In genomic region chr9:22308177-22308576, GRCh38 we compare ENCODE assay signal across 21 cellular contexts.
A peak's percentile ranks its signal among the peaks of the same experiment; 100 is the strongest.
DNase-seq lines count a peak whose midpoint lies in the region; ATAC-seq, FAIRE-seq and TF ChIP-seq lines count a peak whose summit lies in the region.
"Had no signal": no experiment of that assay in that cellular context is flagged by ENCODE, and none has a peak within 500 bp of the region (broad histone marks: within the 10 kb centered on the region; RNA-seq: fewer than 3 reads in every experiment).

No MANE protein-coding gene starts in this region.

- in situ Hi-C loops in Caki2 (cut with HindIII; ENCODE audit: low pct_unique_long_range_greater_than_20kb, low sequenced_read_pairs), result no loop called here

- no peak overlapping the region for H3K4me3 Mint-ChIP-seq in activated T-cell treated with anti-CD3 and anti-CD28 coated beads, Interleukin-2, amount 50 U/mL, for 72 hours
- H3K4me3 Mint-ChIP-seq: activated CD8-positive, alpha-beta memory T cell treated with anti-CD3 and anti-CD28 coated beads, Interleukin-2, amount 10 ng/mL, durations not matched to agents 7 days and 5 days; B cell had no signal

- H3K4me1 ChIP-seq in PC-3 (ENCODE audit: insufficient read depth, low read length) (no peaks in the 10 kb centered on the region; the same call in 1 of the 2 replicates), right lobe of liver (peaks cover 0 to 19% (median 7%) of the 10 kb centered on the region in 4 donors)
- H3K4me1 ChIP-seq: gastrocnemius medialis, parathyroid adenoma had no signal

- H2AFZ ChIP-seq in PC-3 (ENCODE audit: low read length), result no peak overlapping the region
- H2AFZ ChIP-seq: parathyroid adenoma had no signal

- H3K4me2 ChIP-seq in PC-3 (ENCODE audit: low read length), result no peak overlapping the region

- no peaks in the 10 kb centered on the region for H3K9me3 ChIP-seq in PC-3 (ENCODE audit: low read length)
- no peaks in the 10 kb centered on the region for H3K9me3 ChIP-seq in right lobe of liver
- H3K9me3 ChIP-seq: gastrocnemius medialis had no signal

- no peak for TF ChIP-seq POLR2A in right lobe of liver (IDR thresholded peaks at IDR 0.05)
- no peak for TF ChIP-seq POLR2A in H54 (IDR thresholded peaks at IDR 0.05; ENCODE audit: low read depth, low read length)

- no peak overlapping the region for H3K9ac ChIP-seq in PC-3 (ENCODE audit: low read length)
- H3K9ac ChIP-seq: parathyroid adenoma had no signal

- no peaks in the 10 kb centered on the region for H4K20me1 ChIP-seq in PC-3 (ENCODE audit: low read length)

- peaks cover 19% of the 10 kb centered on the region for H3K27me3 Mint-ChIP-seq in activated T-cell treated with anti-CD3 and anti-CD28 coated beads, Interleukin-2, amount 50 U/mL, for 72 hours (ENCODE audit: low read depth)

- H3K36me3 ChIP-seq in PC-3 (ENCODE audit: low read depth, low read length), result no peaks in the 10 kb centered on the region
- H3K36me3 ChIP-seq in right lobe of liver, result no peaks in the 10 kb centered on the region
- H3K36me3 ChIP-seq: gastrocnemius medialis had no signal

- POLR2A ChIA-PET in PC-3 (lab: Charles Lee; ENCODE audit: unreplicated experiment), result no interaction called here

- BruUV-seq in PC-3 (replicated peaks; lab: Mats Ljungman, UMichigan), result no TSS peak

- H3K27ac Mint-ChIP-seq in activated T-cell treated with anti-CD3 and anti-CD28 coated beads, Interleukin-2, amount 50 U/mL, for 72 hours, result no peak overlapping the region
- H3K27ac Mint-ChIP-seq: activated CD8-positive, alpha-beta memory T cell treated with anti-CD3 and anti-CD28 coated beads, Interleukin-2, amount 10 ng/mL, durations not matched to agents 7 days and 5 days; B cell had no signal

- TF ChIP-seq RAD21 in Ishikawa (IDR thresholded peaks at IDR 0.05; ENCODE audit: low read depth), result 0 out of 2 replicates have a peak, but pooled peaks have one; percentile 4

- no peaks in the 10 kb centered on the region for H3K79me2 ChIP-seq in PC-3 (ENCODE audit: low read length)
- H3K79me2 ChIP-seq: parathyroid adenoma had no signal

- H3K9me3 Mint-ChIP-seq in activated T-cell treated with anti-CD3 and anti-CD28 coated beads, Interleukin-2, amount 50 U/mL, for 72 hours, result no peaks in the 10 kb centered on the region

- H3K27me3 ChIP-seq in PC-3 (ENCODE audit: low read length) (no peaks in the 10 kb centered on the region), right lobe of liver (no peaks in the 10 kb centered on the region)
- H3K27me3 ChIP-seq: gastrocnemius medialis had no signal

- intact Hi-C loops in PC-3 (cut with micrococcal nuclease) (no loop called here), right lobe of liver (cut with DNase I) (loop anchor here (5.0 to 10.0 kb wide), 2 partner anchors 144 to 147 kb away; no protein-coding TSS in a partner anchor)

- TF ChIP-seq EP300 in Ishikawa (IDR thresholded peaks at IDR 0.05; ENCODE audit: borderline replicate concordance), result no peak

- H3K36me3 Mint-ChIP-seq in activated T-cell treated with anti-CD3 and anti-CD28 coated beads, Interleukin-2, amount 50 U/mL, for 72 hours (ENCODE audit: insufficient read depth in 2 of 2), result no peaks in the 10 kb centered on the region
- H3K36me3 Mint-ChIP-seq: activated CD8-positive, alpha-beta memory T cell treated with anti-CD3 and anti-CD28 coated beads, Interleukin-2, amount 10 ng/mL, durations not matched to agents 7 days and 5 days had no signal

- no peak for FAIRE-seq in H54 (lab: Jason Lieb, UNC)
- FAIRE-seq: bronchial epithelial cell, D721Med had no signal

- CTCF ChIA-PET in PC-3 (lab: Charles Lee), result no interaction called here

- no peaks in the 10 kb centered on the region for H3F3A ChIP-seq in PC-3 (ENCODE audit: low read length, unreplicated experiment)

- H3K4me1 Mint-ChIP-seq in activated T-cell treated with anti-CD3 and anti-CD28 coated beads, Interleukin-2, amount 50 U/mL, for 72 hours (ENCODE audit: low read depth), result no peaks in the 10 kb centered on the region
- H3K4me1 Mint-ChIP-seq: activated CD8-positive, alpha-beta memory T cell treated with anti-CD3 and anti-CD28 coated beads, Interleukin-2, amount 10 ng/mL, durations not matched to agents 7 days and 5 days; B cell had no signal

- ATAC-seq in PC-3, result no peak
- peak; percentile 86 to 93 (median 88) for ATAC-seq in right lobe of liver
- no peak for ATAC-seq in activated T-cell treated with anti-CD3 and anti-CD28 coated beads, Interleukin-2, amount 50 U/mL, for 72 hours (replicated peaks in 1 of 2)
- ATAC-seq: activated CD8-positive, alpha-beta memory T cell treated with anti-CD3 and anti-CD28 coated beads, Interleukin-2, amount 10 ng/mL, durations not matched to agents 7 days and 5 days; gastrocnemius medialis; SK-N-SH treated with all-trans-retinoic acid at 6 μM for 48 hours had no signal

- peak; percentile 34; the same call in 1 of the 2 replicates for TF ChIP-seq CTCF in PC-3 (conservative IDR thresholded peaks at IDR 0.05; ENCODE audit: low read depth, low read length)
- peak in 3 of 4 donors; percentile 40 to 42 (median 42) for TF ChIP-seq CTCF in right lobe of liver (IDR thresholded peaks at IDR 0.05)

- DNase-seq in Caki2 (ENCODE audit: low read depth) (peak; percentile 60), PC-3 (peak; percentile 25), right lobe of liver (peak in 1 of 3 donors; percentile 75), H54 (ENCODE audit: insufficient read length, low spot score) (no peak), mesenteric fat pad (ENCODE audit: low spot score) (no peak)
- no peak for DNase-seq in activated T-cell treated with anti-CD3 and anti-CD28 coated beads, Interleukin-2, amount 50 U/mL, for 72 hours
- DNase-seq: activated CD4-positive, CD25-positive, alpha-beta regulatory T cell treated with anti-CD3 and anti-CD28 coated beads, Interleukin-2, amount 50 U/mL, for 72 hours; activated CD8-positive, alpha-beta memory T cell treated with anti-CD3 and anti-CD28 coated beads, Interleukin-2, amount 10 ng/mL, durations not matched to agents 7 days and 5 days; erythroblast; gastrocnemius medialis; NCI-H187 treated with DMSO at 0.1 percent for 48 hours; RPMI8226; stimulated activated CD8-positive, alpha-beta memory T cell treated with anti-CD3 and anti-CD28 coated beads, Interleukin-4, amount 100 ng/mL, for 48 hours; substantia nigra had no signal

- H3K27ac ChIP-seq in PC-3 (ENCODE audit: low read length) (no peak overlapping the region), right lobe of liver (peak overlapping the region in 1 of 3 donors; percentile 1)
- H3K27ac ChIP-seq: gastrocnemius medialis, parathyroid adenoma had no signal

- no peaks in the 10 kb centered on the region for H3K9me2 ChIP-seq in PC-3 (replicated peaks; ENCODE audit: low read length)

- H3K4me3 ChIP-seq in PC-3 (ENCODE audit: low read length) (no peak overlapping the region), right lobe of liver (no peak overlapping the region)
- H3K4me3 ChIP-seq: gastrocnemius medialis, smooth muscle cell had no signal

TF ChIP-seq in Ishikawa, 13 proteins besides CTCF, POLR2A, EP300 and RAD21:
- TF ChIP-seq YY1 (IDR thresholded peaks at IDR 0.05; ENCODE audit: low read depth) (no peak), EGR1 (IDR thresholded peaks at IDR 0.05) (no peak), CEBPB (IDR thresholded peaks at IDR 0.05) (no peak), CREB1 (IDR thresholded peaks at IDR 0.05; ENCODE audit: low read depth) (no peak), REST (IDR thresholded peaks at IDR 0.05; ENCODE audit: low read depth) (no peak), NFIC (IDR thresholded peaks at IDR 0.05) (no peak), TEAD4 (IDR thresholded peaks at IDR 0.05) (no peak), USF1 (IDR thresholded peaks at IDR 0.05) (no peak), TCF12 (IDR thresholded peaks at IDR 0.05; ENCODE audit: low read depth) (no peak), TAF1 (IDR thresholded peaks at IDR 0.05; ENCODE audit: low read depth) (no peak), MAX (IDR thresholded peaks at IDR 0.05) (no peak), ZBTB7A (IDR thresholded peaks at IDR 0.05; ENCODE audit: low read depth) (no peak), FOXM1 (IDR thresholded peaks at IDR 0.05; ENCODE audit: borderline replicate concordance, low read depth) (no peak)

Comparison
In these comparisons a context has a peak if more than half of its experiments do, and no peak if none do; other contexts are left out.
1. DNase-seq: peak in Caki2 (single experiment) and PC-3 (single experiment); none in activated T-cell treated with anti-CD3 and anti-CD28 coated beads, Interleukin-2, amount 50 U/mL, for 72 hours (0 of 2), H54 (single experiment) and mesenteric fat pad (single experiment).
2. ATAC-seq: peak in right lobe of liver (4 of 4); none in PC-3 (single experiment) and activated T-cell treated with anti-CD3 and anti-CD28 coated beads, Interleukin-2, amount 50 U/mL, for 72 hours (0 of 2).